14 cellular contexts compared by ENCODE assay signal in genomic region chr4:122119739-122120138, GRCh38. TPM values are rescaled to one million over a fixed set of nuclear protein-coding genes. Genes with fewer than 3 reads are reported as not detected.
DNase-seq lines count a peak whose midpoint lies in the region; ATAC-seq, FAIRE-seq and TF ChIP-seq lines count a peak whose summit lies in the region.
"Had no signal": no experiment of that assay in that cellular context is flagged by ENCODE, and none has a peak within 500 bp of the region (broad histone marks: within the 10 kb centered on the region; RNA-seq: fewer than 3 reads in every experiment).

No MANE protein-coding gene starts in this region.

- DNase-seq in EH (ENCODE audit: low read depth), result peak; percentile 2
- DNase-seq in HT1080 (ENCODE audit: low read depth), result peak; percentile 61
- DNase-seq in OCI-M1 (lab: John Stamatoyannopoulos, UW), result peak; percentile 8
- DNase-seq in bronchial epithelial cell (ENCODE audit: low read depth), result peak; percentile 48
- DNase-seq in stimulated activated naive CD4-positive, alpha-beta T cell treated with Interleukin-2 at 50 U/mL for 16 hours (lab: John Stamatoyannopoulos, UW), result no peak
- DNase-seq in NCI-H1092 treated with DMSO at 0.1 percent for 48 hours (lab: John Stamatoyannopoulos, UW), result no peak
- no peak for DNase-seq in Right ventricle myocardium superior
- DNase-seq: BE2C; CD4-positive, alpha-beta memory T cell; DMS79 treated with DMSO at 0.1 percent for 48 hours; GF-D8 had no signal

- no peak for TF ChIP-seq CTCF in bronchial epithelial cell (IDR thresholded peaks at IDR 0.05; ENCODE audit: insufficient read depth, low read length, severe bottlenecking)

- H3K4me3 ChIP-seq in bronchial epithelial cell (ENCODE audit: low read depth, low read length), result no peak overlapping the region
- H3K4me3 ChIP-seq: A549 had no signal

- intact Hi-C loops in Right ventricle myocardium superior (cut with DNase I), result no loop called here

- no peaks in the 10 kb centered on the region for H3K36me3 ChIP-seq in bronchial epithelial cell (ENCODE audit: control insufficient read depth, insufficient read depth, low read length)
- H3K36me3 ChIP-seq: BE2C had no signal

- no peaks in the 10 kb centered on the region for H3K27me3 ChIP-seq in bronchial epithelial cell (ENCODE audit: control insufficient read depth, insufficient read depth, low read length)
- H3K27me3 ChIP-seq: BE2C had no signal

- ATAC-seq in HG03469 (IDR thresholded peaks at IDR 0.05; ENCODE audit: unreplicated experiment) (no peak), Right ventricle myocardium superior (ENCODE audit: poor library complexity) (no peak)
- ATAC-seq: A549, HCT116 had no signal

- no peak for FAIRE-seq in bronchial epithelial cell (lab: Jason Lieb, UNC)
- FAIRE-seq: A549 had no signal

RNA-seq across cellular contexts. Expression of gene BLTP1, which starts 32.4 kb away (rescaled TPM):
- 12.1 and 13.0 TPM in 2 replicates for total RNA-seq in HT1080 (2014; rRNA removed; shearing (Covaris generic))
- 7.2 and 11.3 TPM in 2 replicates for polyA plus RNA-seq in HT1080 (2015; cell fraction: cytosol; rRNA removed)
- 65.0 and 70.4 TPM in 2 replicates for polyA plus RNA-seq in HT1080 (2015; cell fraction: nucleus; rRNA removed)
- total RNA-seq in bronchial epithelial cell (46.1 and 54.8 TPM in 2 replicates), Right ventricle myocardium superior (30.5 TPM)

Comparison
In these comparisons a context has a peak if more than half of its experiments do, and no peak if none do; other contexts are left out.
1. DNase-seq: peak in EH (single experiment), HT1080 (single experiment), OCI-M1 (single experiment) and bronchial epithelial cell (single experiment); none in stimulated activated naive CD4-positive, alpha-beta T cell treated with Interleukin-2 at 50 U/mL for 16 hours (single experiment), NCI-H1092 treated with DMSO at 0.1 percent for 48 hours (single experiment) and Right ventricle myocardium superior (single experiment).